9 cellular contexts compared by ENCODE assay signal in genomic region chr17:7684856-7685532, GRCh38. TPM values are rescaled to one million over a fixed set of nuclear protein-coding genes. Genes with fewer than 3 reads are reported as not detected.
A peak's percentile ranks its signal among the peaks of the same experiment; 100 is the strongest.
DNase-seq lines count a peak whose midpoint lies in the region; ATAC-seq and TF ChIP-seq lines count a peak whose summit lies in the region.
"Had no signal": no experiment of that assay in that cellular context is flagged by ENCODE, and none has a peak within 500 bp of the region (broad histone marks: within the 10 kb centered on the region; RNA-seq: fewer than 3 reads in every experiment).

No MANE protein-coding gene starts in this region.

- H3K4me3 ChIP-seq in liver (ENCODE audit: low read depth in 1 of 3, low read length in 3 of 3) (peak overlapping the region in 2 of 3 donors; percentile 84 to 85), thymus (ENCODE audit: low read length) (peak overlapping the region; percentile 93)

- DNase-seq in activated T-cell treated with anti-CD3 and anti-CD28 coated beads, Interleukin-2, amount 50 U/mL, for 24 hours = no peak
- no peak for DNase-seq in activated T-cell treated with anti-CD3 and anti-CD28 coated beads, Interleukin-2, amount 50 U/mL, for 1 hour
- DNase-seq in NCI-H226 = no peak
- no peak for DNase-seq in iPS-NIHi11 (ENCODE audit: low spot score)
- DNase-seq: NCI-H526 treated with DMSO at 0.1 percent for 48 hours had no signal

- no peak overlapping the region for H3K9ac ChIP-seq in liver (ENCODE audit: low read depth in 1 of 2, low read length in 2 of 2)

- peaks cover 38% of the 10 kb centered on the region for H3K4me1 Mint-ChIP-seq in activated T-cell treated with anti-CD3 and anti-CD28 coated beads, Interleukin-2, amount 50 U/mL, for 24 hours (ENCODE audit: low read depth)

- peak overlapping the region; percentile 90 for H3K4me3 Mint-ChIP-seq in activated T-cell treated with anti-CD3 and anti-CD28 coated beads, Interleukin-2, amount 50 U/mL, for 24 hours

- H3K27me3 ChIP-seq in liver (ENCODE audit: control insufficient read depth in 4 of 4, insufficient read depth in 4 of 4, low read length in 3 of 4) (no peaks in the 10 kb centered on the region), thymus (ENCODE audit: control insufficient read depth, insufficient read depth) (no peaks in the 10 kb centered on the region)

- TF ChIP-seq RAD21 in liver (IDR thresholded peaks at IDR 0.05) = no peak

- peaks cover 65% of the 10 kb centered on the region for H3K36me3 Mint-ChIP-seq in activated T-cell treated with anti-CD3 and anti-CD28 coated beads, Interleukin-2, amount 50 U/mL, for 24 hours (ENCODE audit: low read depth)

- peak overlapping the region; percentile 98 for H3K27ac Mint-ChIP-seq in activated T-cell treated with anti-CD3 and anti-CD28 coated beads, Interleukin-2, amount 50 U/mL, for 24 hours

- H3K4me1 ChIP-seq in liver (ENCODE audit: control insufficient read depth in 4 of 4, insufficient read depth in 4 of 4, low read length in 3 of 4) (peaks cover 4 to 31% (median 24%) of the 10 kb centered on the region in 4 donors), thymus (ENCODE audit: control insufficient read depth, insufficient read depth, low read length) (peaks cover 4% of the 10 kb centered on the region)

- TF ChIP-seq CTCF in liver (IDR thresholded peaks at IDR 0.05; ENCODE audit: low read depth, low read length, missing input control) = no peak

- ATAC-seq in activated CD4-positive, CD25-positive, alpha-beta regulatory T cell treated with anti-CD3 and anti-CD28 coated beads, Interleukin-2, amount 50 U/mL, for 24 hours = no peak

- H3K9me3 ChIP-seq in liver (ENCODE audit: control insufficient read depth in 4 of 4, low read length in 3 of 4) (no peaks in the 10 kb centered on the region), thymus (ENCODE audit: control insufficient read depth) (no peaks in the 10 kb centered on the region)

- 64% methylated on average over 15 of the region's 15 CpGs for WGBS in liver
- WGBS in thymus = 84% methylated on average over 15 of the region's 15 CpGs

- H3K36me3 ChIP-seq in liver (ENCODE audit: control insufficient read depth in 4 of 4, insufficient read depth in 3 of 4, low read depth in 1 of 4, low read length in 3 of 4) (no peaks in the 10 kb centered on the region), thymus (ENCODE audit: control insufficient read depth, insufficient read depth) (peaks cover 3% of the 10 kb centered on the region)

- no peaks in the 10 kb centered on the region for H3K27me3 Mint-ChIP-seq in activated T-cell treated with anti-CD3 and anti-CD28 coated beads, Interleukin-2, amount 50 U/mL, for 24 hours

- H3K9me3 Mint-ChIP-seq in activated T-cell treated with anti-CD3 and anti-CD28 coated beads, Interleukin-2, amount 50 U/mL, for 24 hours = no peaks in the 10 kb centered on the region

- peak overlapping the region; percentile 100 for H3K27ac ChIP-seq in angular gyrus (ENCODE audit: low read depth, low read length)
- H3K27ac ChIP-seq in liver (ENCODE audit: low read depth in 1 of 2, low read length in 2 of 2) = peak overlapping the region; percentile 93 to 98
- peak overlapping the region; percentile 99 for H3K27ac ChIP-seq in thymus (ENCODE audit: low read depth)

TF ChIP-seq in liver, 16 proteins besides CTCF, POLR2A, EP300 and RAD21:
- TF ChIP-seq FOXA1 (IDR thresholded peaks at IDR 0.05) (no peak), YY1 (IDR thresholded peaks at IDR 0.05) (no peak)

RNA-seq across cellular contexts. Expression of gene TP53, which starts 2.3 kb away (rescaled TPM):
- total RNA-seq in liver = 10 to 100 TPM; 12.3 to 18.4 TPM
- polyA plus RNA-seq in liver = 10 to 100 TPM in 1 of 2 donors, 1 to 10 TPM in 1; 8.3 to 13.0 TPM
- polyA plus RNA-seq in thymus = 31.9 TPM

RNA-seq across cellular contexts. Expression of gene WRAP53, which starts 3.3 kb away (rescaled TPM):
- 1 to 10 TPM; 1.8 to 3.3 TPM for total RNA-seq in liver
- polyA plus RNA-seq in liver = 1 to 10 TPM; 2.3 to 3.0 TPM
- 14.2 TPM for polyA plus RNA-seq in thymus

RNA-seq across cellular contexts. Expression of gene EFNB3, which starts 20.0 kb away (rescaled TPM):
- under 1 TPM; 0.33 to 0.50 TPM for total RNA-seq in liver
- under 1 TPM; 0.19 to 0.80 TPM for polyA plus RNA-seq in liver
- polyA plus RNA-seq in thymus = 0.52 TPM

RNA-seq across cellular contexts. Expression of gene DNAH2, which starts 32.5 kb away (rescaled TPM):
- total RNA-seq in liver = under 1 TPM; under 0.01 to 0.25 TPM
- polyA plus RNA-seq in liver = under 1 TPM; 0.03 to 0.07 TPM
- polyA plus RNA-seq in thymus = 0.07 TPM

RNA-seq across cellular contexts. Expression of gene ATP1B2, which starts 34.3 kb away (rescaled TPM):
- total RNA-seq in liver = 1 to 10 TPM in 1 of 2 donors, under 1 TPM in 1; 0.33 to 8.3 TPM
- polyA plus RNA-seq in liver (1 to 10 TPM in 1 of 2 donors, under 1 TPM in 1; 0.53 to 3.4 TPM), thymus (1.3 TPM)
